Comparison of ENCODE assay signal across 9 cellular contexts in the genomic region with DNA sequence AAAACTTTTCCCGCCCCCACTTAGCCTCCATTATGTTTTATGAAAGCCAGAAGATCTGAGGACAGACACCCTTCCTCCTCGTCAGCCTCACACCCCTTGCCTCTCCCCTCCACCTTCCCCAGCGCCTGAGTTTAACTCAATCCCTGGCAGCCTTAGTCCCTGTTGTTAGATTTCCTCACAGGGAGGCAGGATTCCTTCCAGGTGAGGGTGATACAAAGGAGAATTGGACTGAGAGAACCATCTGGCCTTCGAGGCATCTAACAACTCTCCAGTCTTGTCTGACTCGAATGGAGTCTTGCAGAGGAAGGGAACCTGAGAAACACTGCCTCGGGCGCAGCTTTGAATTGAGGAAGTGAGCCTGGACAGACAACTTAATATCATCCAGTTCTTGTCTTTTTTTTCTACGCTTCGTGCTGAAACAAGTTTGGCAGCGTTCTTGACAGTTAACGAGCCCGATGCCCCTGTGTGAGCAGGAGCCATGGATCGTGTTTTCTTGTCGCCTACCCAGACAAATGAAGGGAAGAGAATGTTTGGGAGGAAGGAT. TPM values are rescaled to one million over a fixed set of nuclear protein-coding genes. Genes with fewer than 3 reads are reported as not detected.
DNase-seq lines count a peak whose midpoint lies in the region; ATAC-seq and TF ChIP-seq lines count a peak whose summit lies in the region.
"Had no signal": no experiment of that assay in that cellular context is flagged by ENCODE, and none has a peak within 500 bp of the region (broad histone marks: within the 10 kb centered on the region; RNA-seq: fewer than 3 reads in every experiment).

No MANE protein-coding gene starts in this region.

- peak overlapping the region; percentile 71 for H3K27ac ChIP-seq in CD4-positive, CD25-positive, alpha-beta regulatory T cell (ENCODE audit: insufficient read depth, low read length, poor library complexity, severe bottlenecking)
- H3K27ac ChIP-seq in SJSA1 = no peak overlapping the region

- ATAC-seq in CD4-positive, CD25-positive, alpha-beta regulatory T cell (ENCODE audit: low read depth in 2 of 2) = no peak
- ATAC-seq in GM18868 (IDR thresholded peaks at IDR 0.05; ENCODE audit: unreplicated experiment) = no peak
- no peak for ATAC-seq in HG03342 (IDR thresholded peaks at IDR 0.05; ENCODE audit: unreplicated experiment)

- no peaks in the 10 kb centered on the region for H3K27me3 Mint-ChIP-seq in CD4-positive, CD25-positive, alpha-beta regulatory T cell
- no peaks in the 10 kb centered on the region for H3K27me3 Mint-ChIP-seq in osteocyte (ENCODE audit: unreplicated experiment)

- no peaks in the 10 kb centered on the region for H3K9me3 ChIP-seq in CD4-positive, CD25-positive, alpha-beta regulatory T cell (ENCODE audit: control insufficient read depth in 2 of 2, low read length in 2 of 2)
- peaks cover 4% of the 10 kb centered on the region; the same call in 1 of the 2 replicates for H3K9me3 ChIP-seq in SJSA1 (replicated peaks)

- TF ChIP-seq CTCF in epithelial cell of proximal tubule (conservative IDR thresholded peaks at IDR 0.05; ENCODE audit: low read depth, low read length) (no peak), osteocyte (IDR thresholded peaks at IDR 0.05) (no peak)

- H3K27ac Mint-ChIP-seq in CD4-positive, CD25-positive, alpha-beta regulatory T cell = peak overlapping the region; percentile 90 to 94 (median 92)
- H3K27ac Mint-ChIP-seq in osteocyte (ENCODE audit: unreplicated experiment) = peak overlapping the region; percentile 96

- no peaks in the 10 kb centered on the region for H3K27me3 ChIP-seq in CD4-positive, CD25-positive, alpha-beta regulatory T cell (ENCODE audit: control insufficient read depth, insufficient read depth, low read length)
- H3K27me3 ChIP-seq in H7 (ENCODE audit: control insufficient read depth, insufficient read depth, low read length) (no peaks in the 10 kb centered on the region), SJSA1 (replicated peaks) (no peaks in the 10 kb centered on the region)

- H3K36me3 ChIP-seq in CD4-positive, CD25-positive, alpha-beta regulatory T cell (ENCODE audit: control insufficient read depth, insufficient read depth, low read length) = peaks cover 5% of the 10 kb centered on the region
- H3K36me3 ChIP-seq in H7 (replicated peaks; ENCODE audit: control insufficient read depth, insufficient read depth, low read length) (peaks cover 2% of the 10 kb centered on the region), SJSA1 (peaks cover 20% of the 10 kb centered on the region)

- H3K9me3 Mint-ChIP-seq in CD4-positive, CD25-positive, alpha-beta regulatory T cell = peaks cover 0 to 2% (median 0%) of the 10 kb centered on the region in 7 donors
- H3K9me3 Mint-ChIP-seq in osteocyte (ENCODE audit: unreplicated experiment) = no peaks in the 10 kb centered on the region

- H3K4me1 ChIP-seq in CD4-positive, CD25-positive, alpha-beta regulatory T cell (ENCODE audit: control insufficient read depth, insufficient read depth, low read length, poor library complexity, severe bottlenecking) = peaks cover 15% of the 10 kb centered on the region
- H3K4me1 ChIP-seq in SJSA1 (replicated peaks) = peaks cover 12% of the 10 kb centered on the region

- peak overlapping the region; percentile 56 for H3K4me3 ChIP-seq in CD4-positive, CD25-positive, alpha-beta regulatory T cell (ENCODE audit: low read depth, low read length)
- peak overlapping the region; percentile 32 for H3K4me3 ChIP-seq in H7 (ENCODE audit: insufficient read depth, low read depth, low read length)
- peak overlapping the region; percentile 81 for H3K4me3 ChIP-seq in SJSA1
- H3K4me3 ChIP-seq in epithelial cell of proximal tubule (ENCODE audit: low read depth, low read length) = peak overlapping the region; percentile 38

- peaks cover 7 to 35% (median 16%) of the 10 kb centered on the region in 4 donors for H3K4me1 Mint-ChIP-seq in CD4-positive, CD25-positive, alpha-beta regulatory T cell
- peaks cover 19% of the 10 kb centered on the region for H3K4me1 Mint-ChIP-seq in osteocyte (ENCODE audit: unreplicated experiment)

- H3K36me3 Mint-ChIP-seq in CD4-positive, CD25-positive, alpha-beta regulatory T cell = peaks cover 6% of the 10 kb centered on the region
- peaks cover 3% of the 10 kb centered on the region for H3K36me3 Mint-ChIP-seq in osteocyte (ENCODE audit: unreplicated experiment)

- DNase-seq in CD4-positive, CD25-positive, alpha-beta regulatory T cell = peak in 1 of 3 donors; percentile 56
- DNase-seq in H7 (no peak), SJSA1 (ENCODE audit: low read depth in 1 of 2, low spot score in 2 of 2) (no peak), epithelial cell of proximal tubule (ENCODE audit: low read depth) (no peak), osteocyte (ENCODE audit: extremely low spot score, unreplicated experiment) (no peak), T-helper 9 cell (no peak)

- peak overlapping the region; percentile 89 to 95 (median 91) for H3K4me3 Mint-ChIP-seq in CD4-positive, CD25-positive, alpha-beta regulatory T cell
- H3K4me3 Mint-ChIP-seq in osteocyte (ENCODE audit: unreplicated experiment) = peak overlapping the region; percentile 73

RNA-seq across cellular contexts. Expression of a gene that starts 1.3 kb away (rescaled TPM):
- total RNA-seq in CD4-positive, CD25-positive, alpha-beta regulatory T cell = 4.0 TPM
- 1 to 10 TPM in 1 of 4 donors, under 1 TPM in 3; 0.40 to 1.2 (median 0.66) TPM for polyA plus RNA-seq in CD4-positive, CD25-positive, alpha-beta regulatory T cell
- 55.2 and 55.3 TPM in 2 replicates for total RNA-seq in H7 (2014; rRNA removed; shearing (Covaris generic))
- 35.6 and 41.1 TPM in 2 replicates for total RNA-seq in SJSA1 (2014; rRNA removed; shearing (Covaris generic))
- total RNA-seq in epithelial cell of proximal tubule (34.8 and 35.2 TPM in 2 replicates), osteocyte (36.4 and 37.1 TPM in 2 replicates)

RNA-seq across cellular contexts. Expression of a gene that starts 7.0 kb away (rescaled TPM):
- total RNA-seq in CD4-positive, CD25-positive, alpha-beta regulatory T cell = 5.0 TPM
- 1 to 10 TPM; 6.4 to 9.4 (median 8.6) TPM for polyA plus RNA-seq in CD4-positive, CD25-positive, alpha-beta regulatory T cell
- total RNA-seq in H7 (2014; rRNA removed; shearing (Covaris generic)) = 14.5 and 16.2 TPM in 2 replicates
- 3.6 and 5.1 TPM in 2 replicates for total RNA-seq in SJSA1 (2014; rRNA removed; shearing (Covaris generic))
- 5.1 and 7.6 TPM in 2 replicates for total RNA-seq in epithelial cell of proximal tubule
- 4.3 and 4.8 TPM in 2 replicates for total RNA-seq in osteocyte

RNA-seq across cellular contexts. Expression of a gene that starts 30.5 kb away (rescaled TPM):
- 15.6 TPM for total RNA-seq in CD4-positive, CD25-positive, alpha-beta regulatory T cell
- 1 to 10 TPM; 4.8 to 6.5 (median 5.7) TPM for polyA plus RNA-seq in CD4-positive, CD25-positive, alpha-beta regulatory T cell
- total RNA-seq in H7 (2014; rRNA removed; shearing (Covaris generic)) = 10.2 and 13.8 TPM in 2 replicates
- total RNA-seq in SJSA1 (2014; rRNA removed; shearing (Covaris generic)) = 5.8 and 8.1 TPM in 2 replicates
- total RNA-seq in epithelial cell of proximal tubule (5.2 and 10.9 TPM in 2 replicates), osteocyte (10.1 and 12.1 TPM in 2 replicates)

RNA-seq across cellular contexts. Expression of a gene that starts 43.8 kb away (rescaled TPM):
- 12.1 TPM for total RNA-seq in CD4-positive, CD25-positive, alpha-beta regulatory T cell
- 10 to 100 TPM; 34.5 to 59.1 (median 50.5) TPM for polyA plus RNA-seq in CD4-positive, CD25-positive, alpha-beta regulatory T cell
- 3.0 and 8.5 TPM in 2 replicates for total RNA-seq in H7 (2014; rRNA removed; shearing (Covaris generic))
- total RNA-seq in SJSA1 (2014; rRNA removed; shearing (Covaris generic)) = 6.4 and 7.3 TPM in 2 replicates
- 8.2 and 9.1 TPM in 2 replicates for total RNA-seq in epithelial cell of proximal tubule
- total RNA-seq in osteocyte = 10.9 and 11.3 TPM in 2 replicates

RNA-seq across cellular contexts. Expression of a gene that starts 55.2 kb away (rescaled TPM):
- total RNA-seq in CD4-positive, CD25-positive, alpha-beta regulatory T cell = 393 TPM
- 100 to 1,000 TPM; 106 to 155 (median 116) TPM for polyA plus RNA-seq in CD4-positive, CD25-positive, alpha-beta regulatory T cell
- total RNA-seq in H7 (2014; rRNA removed; shearing (Covaris generic)) = 0.03 and 0.11 TPM in 2 replicates
- not detected in 2 replicates for total RNA-seq in SJSA1 (2014; rRNA removed; shearing (Covaris generic))
- total RNA-seq in epithelial cell of proximal tubule = not detected in 2 replicates
- total RNA-seq in osteocyte = not detected in 2 replicates
- total RNA-seq: HT1080 had no signal
